In the genomic region with DNA sequence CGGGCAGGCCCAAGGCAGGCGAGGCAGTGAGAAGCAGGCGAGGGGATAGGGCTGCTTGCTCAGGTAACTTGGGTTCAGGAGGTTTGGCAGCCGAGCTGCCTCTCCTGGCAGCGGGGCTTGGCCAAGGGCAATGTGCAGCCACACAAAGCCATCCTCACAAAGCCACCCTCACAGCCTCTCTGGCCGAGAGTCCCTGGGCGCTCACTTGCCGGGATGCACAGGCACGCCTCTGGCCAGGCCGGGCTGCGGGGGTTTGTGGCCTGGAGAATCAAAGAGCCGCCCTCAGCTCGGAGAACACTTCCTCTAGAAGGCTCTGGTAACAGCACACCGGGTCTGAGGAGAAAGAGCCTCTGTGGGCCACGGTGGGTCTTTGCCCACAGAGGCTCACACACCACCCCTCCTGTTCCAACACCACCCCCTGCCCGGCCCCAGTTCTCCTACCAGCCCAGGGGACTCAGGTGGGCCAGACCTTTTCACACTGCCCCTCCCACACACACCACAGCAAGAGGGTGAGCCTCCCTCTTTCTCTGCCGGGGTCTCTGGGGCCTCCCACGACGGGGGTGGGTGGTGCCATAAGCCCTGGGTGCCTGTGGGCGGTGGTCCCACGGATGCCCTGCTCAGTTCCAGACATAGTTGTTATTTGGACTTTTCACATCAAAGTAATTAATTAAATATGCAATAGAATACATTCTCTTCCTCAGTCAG, we compare ENCODE assay signal across 21 cellular contexts.
DNase-seq lines count a peak whose midpoint lies in the region; ATAC-seq and TF ChIP-seq lines count a peak whose summit lies in the region.
"Had no signal": no experiment of that assay in that cellular context is flagged by ENCODE, and none has a peak within 500 bp of the region (broad histone marks: within the 10 kb centered on the region; RNA-seq: fewer than 3 reads in every experiment).

No MANE protein-coding gene starts in this region.

- no peak for TF ChIP-seq CTCF in activated CD8-positive, alpha-beta T cell treated with anti-CD3 and anti-CD28 coated beads for 36 hours (IDR thresholded peaks at IDR 0.05)
- no peak for TF ChIP-seq CTCF in upper lobe of right lung (IDR thresholded peaks at IDR 0.05)

- H3K9me3 ChIP-seq in upper lobe of right lung = no peaks in the 10 kb centered on the region
- H3K9me3 ChIP-seq: heart right ventricle, left lung, SJCRH30 had no signal

- H3K27ac ChIP-seq in upper lobe of right lung = no peak overlapping the region
- H3K27ac ChIP-seq: left lung, SJCRH30 had no signal

- H3K36me3 Mint-ChIP-seq in activated CD8-positive, alpha-beta T cell treated with anti-CD3 and anti-CD28 coated beads, Interleukin-2, amount 10 ng/mL, durations not matched to agents 7 days and 5 days (ENCODE audit: low read depth) = no peaks in the 10 kb centered on the region
- no peaks in the 10 kb centered on the region for H3K36me3 Mint-ChIP-seq in activated CD8-positive, alpha-beta T cell treated with anti-CD3 and anti-CD28 coated beads for 36 hours (ENCODE audit: low read depth)
- H3K36me3 Mint-ChIP-seq in dendritic cell treated with granulocyte-macrophage colony-stimulating factor and Interleukin-4, amounts not matched to agents 40 ng/mL and 50 ng/mL, for 4 days (ENCODE audit: low read depth) = no peaks in the 10 kb centered on the region
- H3K36me3 Mint-ChIP-seq: naive thymus-derived CD4-positive, alpha-beta T cell; stimulated activated effector memory CD8-positive, alpha-beta T cell treated with anti-CD3 and anti-CD28 coated beads, Interleukin-12 subunit alpha, Interleukin-12 subunit beta, amount 100 ng/mL, for 72 hours had no signal

- ATAC-seq in activated CD8-positive, alpha-beta T cell treated with anti-CD3 and anti-CD28 coated beads, Interleukin-2, amount 10 ng/mL, durations not matched to agents 7 days and 5 days = peak; percentile 39
- ATAC-seq in activated CD8-positive, alpha-beta T cell treated with anti-CD3 and anti-CD28 coated beads for 36 hours = no peak
- ATAC-seq in upper lobe of right lung (no peak), GM19397 (IDR thresholded peaks at IDR 0.05; ENCODE audit: unreplicated experiment) (no peak), GM19351 (IDR thresholded peaks at IDR 0.05; ENCODE audit: unreplicated experiment) (no peak)
- ATAC-seq: left lung had no signal

- CTCF ChIA-PET in activated CD8-positive, alpha-beta T cell treated with anti-CD3 and anti-CD28 coated beads, Interleukin-2, amount 10 ng/mL, durations not matched to agents 7 days and 5 days (lab: Charles Lee) = no interaction called here
- CTCF ChIA-PET in activated CD8-positive, alpha-beta T cell treated with anti-CD3 and anti-CD28 coated beads for 36 hours (lab: Charles Lee) = no interaction called here

- H3K27me3 Mint-ChIP-seq in activated CD8-positive, alpha-beta T cell treated with anti-CD3 and anti-CD28 coated beads, Interleukin-2, amount 10 ng/mL, durations not matched to agents 7 days and 5 days (ENCODE audit: low read depth) = peaks cover 6% of the 10 kb centered on the region
- no peaks in the 10 kb centered on the region for H3K27me3 Mint-ChIP-seq in activated CD8-positive, alpha-beta T cell treated with anti-CD3 and anti-CD28 coated beads for 36 hours
- peaks cover 20% of the 10 kb centered on the region for H3K27me3 Mint-ChIP-seq in dendritic cell treated with granulocyte-macrophage colony-stimulating factor and Interleukin-4, amounts not matched to agents 40 ng/mL and 50 ng/mL, for 4 days

- H3K4me1 ChIP-seq in upper lobe of right lung = no peaks in the 10 kb centered on the region
- H3K4me1 ChIP-seq: left lung had no signal

- no peak for DNase-seq in activated CD8-positive, alpha-beta T cell treated with anti-CD3 and anti-CD28 coated beads, Interleukin-2, amount 10 ng/mL, durations not matched to agents 7 days and 5 days
- DNase-seq in activated CD8-positive, alpha-beta T cell treated with anti-CD3 and anti-CD28 coated beads for 36 hours = no peak
- DNase-seq in midbrain (lab: John Stamatoyannopoulos, UW) (peak; percentile 32), upper lobe of right lung (peak; percentile 54), COLO829 (ENCODE audit: low spot score) (no peak)
- DNase-seq: 8988T; activated CD4-positive, alpha-beta T cell treated with anti-CD3 and anti-CD28 coated beads, Interleukin-2, amount 10 ng/mL, durations not matched to agents 24 days and 14 days; HCEC 1CT; heart right ventricle; naive thymus-derived CD4-positive, alpha-beta T cell; NCI-H1105 treated with DMSO at 0.1 percent for 48 hours; NCI-H2227 treated with DMSO at 0.1 percent for 48 hours; SJCRH30; T1000 had no signal

- no peaks in the 10 kb centered on the region for H3K27me3 ChIP-seq in upper lobe of right lung
- H3K27me3 ChIP-seq: dorsolateral prefrontal cortex, heart right ventricle, left lung, SJCRH30 had no signal

- POLR2A ChIA-PET in activated CD8-positive, alpha-beta T cell treated with anti-CD3 and anti-CD28 coated beads, Interleukin-2, amount 10 ng/mL, durations not matched to agents 7 days and 5 days (lab: Charles Lee) = no interaction called here
- POLR2A ChIA-PET in activated CD8-positive, alpha-beta T cell treated with anti-CD3 and anti-CD28 coated beads for 36 hours (lab: Charles Lee) = interaction anchor here (0.5 kb wide), 1 partner anchor 190 kb away, joined by 3 read pairs; no protein-coding TSS in a partner anchor

- peaks cover 2% of the 10 kb centered on the region for H3K4me1 Mint-ChIP-seq in activated CD8-positive, alpha-beta T cell treated with anti-CD3 and anti-CD28 coated beads, Interleukin-2, amount 10 ng/mL, durations not matched to agents 7 days and 5 days (ENCODE audit: low read depth)
- H3K4me1 Mint-ChIP-seq in activated CD8-positive, alpha-beta T cell treated with anti-CD3 and anti-CD28 coated beads for 36 hours (ENCODE audit: low read depth) = peaks cover 8% of the 10 kb centered on the region
- H3K4me1 Mint-ChIP-seq in dendritic cell treated with granulocyte-macrophage colony-stimulating factor and Interleukin-4, amounts not matched to agents 40 ng/mL and 50 ng/mL, for 4 days (ENCODE audit: low read depth) = peaks cover 34% of the 10 kb centered on the region
- H3K4me1 Mint-ChIP-seq: activated CD4-positive, alpha-beta T cell treated with anti-CD3 and anti-CD28 coated beads, Interleukin-2, amount 10 ng/mL, durations not matched to agents 24 days and 14 days had no signal

- H3K27ac Mint-ChIP-seq in activated CD8-positive, alpha-beta T cell treated with anti-CD3 and anti-CD28 coated beads, Interleukin-2, amount 10 ng/mL, durations not matched to agents 7 days and 5 days = no peak overlapping the region
- no peak overlapping the region for H3K27ac Mint-ChIP-seq in activated CD8-positive, alpha-beta T cell treated with anti-CD3 and anti-CD28 coated beads for 36 hours
- H3K27ac Mint-ChIP-seq in dendritic cell treated with granulocyte-macrophage colony-stimulating factor and Interleukin-4, amounts not matched to agents 40 ng/mL and 50 ng/mL, for 4 days = peak overlapping the region; percentile 53
- H3K27ac Mint-ChIP-seq: activated CD4-positive, alpha-beta T cell treated with anti-CD3 and anti-CD28 coated beads, Interleukin-2, amount 10 ng/mL, durations not matched to agents 24 days and 14 days; activated T-helper 1 cell treated with anti-CD3 and anti-CD28 coated beads, Interleukin-12 subunit alpha, Interleukin-12 subunit beta, Interleukin-2, Interleukin-4 antibody, amounts not matched to agents 30 ng/mL and 10 ng/mL and 1 ng/mL, durations not matched to agents 14 hours and 24 hours and 36 hours; stimulated activated effector memory CD8-positive, alpha-beta T cell treated with anti-CD3 and anti-CD28 coated beads, Interleukin-12 subunit alpha, Interleukin-12 subunit beta, amount 100 ng/mL, for 72 hours had no signal

- no peak overlapping the region for H3K4me3 ChIP-seq in upper lobe of right lung
- H3K4me3 ChIP-seq: dorsolateral prefrontal cortex, heart right ventricle, left lung, SJCRH30 had no signal

- H3K36me3 ChIP-seq in upper lobe of right lung = no peaks in the 10 kb centered on the region
- H3K36me3 ChIP-seq: heart right ventricle, left lung, SJCRH30 had no signal

- H3K4me3 Mint-ChIP-seq in activated CD8-positive, alpha-beta T cell treated with anti-CD3 and anti-CD28 coated beads, Interleukin-2, amount 10 ng/mL, durations not matched to agents 7 days and 5 days = no peak overlapping the region
- no peak overlapping the region for H3K4me3 Mint-ChIP-seq in activated CD8-positive, alpha-beta T cell treated with anti-CD3 and anti-CD28 coated beads for 36 hours
- no peak overlapping the region for H3K4me3 Mint-ChIP-seq in dendritic cell treated with granulocyte-macrophage colony-stimulating factor and Interleukin-4, amounts not matched to agents 40 ng/mL and 50 ng/mL, for 4 days
- H3K4me3 Mint-ChIP-seq: activated CD4-positive, alpha-beta T cell treated with anti-CD3 and anti-CD28 coated beads, Interleukin-2, amount 10 ng/mL, durations not matched to agents 24 days and 14 days; activated T-helper 1 cell treated with anti-CD3 and anti-CD28 coated beads, Interleukin-12 subunit alpha, Interleukin-12 subunit beta, Interleukin-2, Interleukin-4 antibody, amounts not matched to agents 30 ng/mL and 10 ng/mL and 1 ng/mL, durations not matched to agents 14 hours and 24 hours and 36 hours; stimulated activated effector memory CD8-positive, alpha-beta T cell treated with anti-CD3 and anti-CD28 coated beads, Interleukin-12 subunit alpha, Interleukin-12 subunit beta, amount 100 ng/mL, for 72 hours had no signal

- H3K9me3 Mint-ChIP-seq in activated CD8-positive, alpha-beta T cell treated with anti-CD3 and anti-CD28 coated beads, Interleukin-2, amount 10 ng/mL, durations not matched to agents 7 days and 5 days (ENCODE audit: insufficient read depth) = no peaks in the 10 kb centered on the region
- H3K9me3 Mint-ChIP-seq in activated CD8-positive, alpha-beta T cell treated with anti-CD3 and anti-CD28 coated beads for 36 hours = no peaks in the 10 kb centered on the region
- no peaks in the 10 kb centered on the region for H3K9me3 Mint-ChIP-seq in dendritic cell treated with granulocyte-macrophage colony-stimulating factor and Interleukin-4, amounts not matched to agents 40 ng/mL and 50 ng/mL, for 4 days
- H3K9me3 Mint-ChIP-seq: activated CD4-positive, alpha-beta T cell treated with anti-CD3 and anti-CD28 coated beads, Interleukin-2, amount 10 ng/mL, durations not matched to agents 24 days and 14 days; activated T-helper 1 cell treated with anti-CD3 and anti-CD28 coated beads, Interleukin-12 subunit alpha, Interleukin-12 subunit beta, Interleukin-2, Interleukin-4 antibody, amounts not matched to agents 30 ng/mL and 10 ng/mL and 1 ng/mL, durations not matched to agents 14 hours and 24 hours and 36 hours; stimulated activated effector memory CD8-positive, alpha-beta T cell treated with anti-CD3 and anti-CD28 coated beads, Interleukin-12 subunit alpha, Interleukin-12 subunit beta, amount 100 ng/mL, for 72 hours had no signal

- intact Hi-C loops in activated CD8-positive, alpha-beta T cell treated with anti-CD3 and anti-CD28 coated beads for 36 hours (cut with micrococcal nuclease) = no loop called here
- intact Hi-C loops in dendritic cell treated with granulocyte-macrophage colony-stimulating factor and Interleukin-4, amounts not matched to agents 40 ng/mL and 50 ng/mL, for 4 days (cut with micrococcal nuclease) = no loop called here
- intact Hi-C loops in upper lobe of right lung (cut with DNase I) = no loop called here

Comparison
In these comparisons a context has a peak if more than half of its experiments do, and no peak if none do; other contexts are left out.
1. DNase-seq: peak in midbrain (single experiment) and upper lobe of right lung (single experiment); none in activated CD8-positive, alpha-beta T cell treated with anti-CD3 and anti-CD28 coated beads, Interleukin-2, amount 10 ng/mL, durations not matched to agents 7 days and 5 days (single experiment), activated CD8-positive, alpha-beta T cell treated with anti-CD3 and anti-CD28 coated beads for 36 hours (single experiment) and COLO829 (single experiment).